In the genomic region with DNA sequence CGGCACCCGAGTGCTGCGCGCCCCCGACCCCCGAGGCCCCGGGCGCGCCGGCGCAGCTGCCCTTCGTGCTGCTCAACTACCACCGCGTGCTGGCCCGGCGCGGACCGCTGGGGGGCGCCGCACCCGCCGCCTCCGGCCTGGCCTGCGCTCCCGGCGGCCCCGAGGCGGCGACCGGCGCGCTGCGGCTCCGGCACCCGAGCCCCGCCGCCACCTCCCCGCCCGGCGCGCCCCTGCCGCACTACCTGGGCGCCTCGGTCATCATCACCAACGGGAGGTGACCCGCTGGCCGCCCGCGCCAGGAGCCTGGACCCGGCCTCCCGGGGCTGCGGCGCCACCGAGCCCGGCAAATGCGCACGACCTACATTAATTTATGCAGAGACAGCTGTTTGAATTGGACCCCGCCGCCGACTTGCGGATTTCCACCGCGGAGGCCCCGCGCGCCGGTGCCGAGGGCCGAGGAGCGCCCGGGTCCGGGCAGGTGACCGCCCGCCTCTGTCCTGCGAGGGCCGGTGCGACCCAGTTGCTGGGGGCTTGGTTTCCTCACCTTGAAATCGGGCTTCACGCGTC, we compare ENCODE assay signal across 1 cellular context.
TF ChIP-seq lines count a peak whose summit lies in the region.

No MANE protein-coding gene starts in this region.

TF ChIP-seq in GM23338, 12 proteins besides CTCF, POLR2A, EP300 and RAD21:
- TF ChIP-seq, protein P1, sequence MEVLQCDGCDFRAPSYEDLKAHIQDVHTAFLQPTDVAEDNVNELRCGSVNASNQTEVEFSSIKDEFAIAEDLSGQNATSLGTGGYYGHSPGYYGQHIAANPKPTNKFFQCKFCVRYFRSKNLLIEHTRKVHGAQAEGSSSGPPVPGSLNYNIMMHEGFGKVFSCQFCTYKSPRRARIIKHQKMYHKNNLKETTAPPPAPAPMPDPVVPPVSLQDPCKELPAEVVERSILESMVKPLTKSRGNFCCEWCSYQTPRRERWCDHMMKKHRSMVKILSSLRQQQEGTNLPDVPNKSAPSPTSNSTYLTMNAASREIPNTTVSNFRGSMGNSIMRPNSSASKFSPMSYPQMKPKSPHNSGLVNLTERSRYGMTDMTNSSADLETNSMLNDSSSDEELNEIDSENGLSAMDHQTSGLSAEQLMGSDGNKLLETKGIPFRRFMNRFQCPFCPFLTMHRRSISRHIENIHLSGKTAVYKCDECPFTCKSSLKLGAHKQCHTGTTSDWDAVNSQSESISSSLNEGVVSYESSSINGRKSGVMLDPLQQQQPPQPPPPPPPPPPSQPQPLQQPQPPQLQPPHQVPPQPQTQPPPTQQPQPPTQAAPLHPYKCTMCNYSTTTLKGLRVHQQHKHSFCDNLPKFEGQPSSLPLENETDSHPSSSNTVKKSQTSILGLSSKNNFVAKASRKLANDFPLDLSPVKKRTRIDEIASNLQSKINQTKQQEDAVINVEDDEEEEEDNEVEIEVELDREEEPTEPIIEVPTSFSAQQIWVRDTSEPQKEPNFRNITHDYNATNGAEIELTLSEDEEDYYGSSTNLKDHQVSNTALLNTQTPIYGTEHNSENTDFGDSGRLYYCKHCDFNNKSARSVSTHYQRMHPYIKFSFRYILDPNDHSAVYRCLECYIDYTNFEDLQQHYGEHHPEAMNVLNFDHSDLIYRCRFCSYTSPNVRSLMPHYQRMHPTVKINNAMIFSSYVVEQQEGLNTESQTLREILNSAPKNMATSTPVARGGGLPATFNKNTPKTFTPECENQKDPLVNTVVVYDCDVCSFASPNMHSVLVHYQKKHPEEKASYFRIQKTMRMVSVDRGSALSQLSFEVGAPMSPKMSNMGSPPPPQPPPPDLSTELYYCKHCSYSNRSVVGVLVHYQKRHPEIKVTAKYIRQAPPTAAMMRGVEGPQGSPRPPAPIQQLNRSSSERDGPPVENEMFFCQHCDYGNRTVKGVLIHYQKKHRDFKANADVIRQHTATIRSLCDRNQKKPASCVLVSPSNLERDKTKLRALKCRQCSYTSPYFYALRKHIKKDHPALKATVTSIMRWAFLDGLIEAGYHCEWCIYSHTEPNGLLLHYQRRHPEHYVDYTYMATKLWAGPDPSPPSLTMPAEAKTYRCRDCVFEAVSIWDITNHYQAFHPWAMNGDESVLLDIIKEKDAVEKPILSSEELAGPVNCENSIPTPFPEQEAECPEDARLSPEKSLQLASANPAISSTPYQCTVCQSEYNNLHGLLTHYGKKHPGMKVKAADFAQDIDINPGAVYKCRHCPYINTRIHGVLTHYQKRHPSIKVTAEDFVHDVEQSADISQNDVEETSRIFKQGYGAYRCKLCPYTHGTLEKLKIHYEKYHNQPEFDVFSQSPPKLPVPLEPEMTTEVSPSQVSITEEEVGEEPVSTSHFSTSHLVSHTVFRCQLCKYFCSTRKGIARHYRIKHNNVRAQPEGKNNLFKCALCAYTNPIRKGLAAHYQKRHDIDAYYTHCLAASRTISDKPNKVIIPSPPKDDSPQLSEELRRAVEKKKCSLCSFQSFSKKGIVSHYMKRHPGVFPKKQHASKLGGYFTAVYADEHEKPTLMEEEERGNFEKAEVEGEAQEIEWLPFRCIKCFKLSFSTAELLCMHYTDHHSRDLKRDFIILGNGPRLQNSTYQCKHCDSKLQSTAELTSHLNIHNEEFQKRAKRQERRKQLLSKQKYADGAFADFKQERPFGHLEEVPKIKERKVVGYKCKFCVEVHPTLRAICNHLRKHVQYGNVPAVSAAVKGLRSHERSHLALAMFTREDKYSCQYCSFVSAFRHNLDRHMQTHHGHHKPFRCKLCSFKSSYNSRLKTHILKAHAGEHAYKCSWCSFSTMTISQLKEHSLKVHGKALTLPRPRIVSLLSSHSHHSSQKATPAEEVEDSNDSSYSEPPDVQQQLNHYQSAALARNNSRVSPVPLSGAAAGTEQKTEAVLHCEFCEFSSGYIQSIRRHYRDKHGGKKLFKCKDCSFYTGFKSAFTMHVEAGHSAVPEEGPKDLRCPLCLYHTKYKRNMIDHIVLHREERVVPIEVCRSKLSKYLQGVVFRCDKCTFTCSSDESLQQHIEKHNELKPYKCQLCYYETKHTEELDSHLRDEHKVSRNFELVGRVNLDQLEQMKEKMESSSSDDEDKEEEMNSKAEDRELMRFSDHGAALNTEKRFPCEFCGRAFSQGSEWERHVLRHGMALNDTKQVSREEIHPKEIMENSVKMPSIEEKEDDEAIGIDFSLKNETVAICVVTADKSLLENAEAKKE (CRISPR knock-in tag; IDR thresholded peaks at IDR 0.05), result no peak
- TF ChIP-seq EZH2phosphoT487 (IDR thresholded peaks at IDR 0.05; ENCODE audit: unreplicated experiment), result no peak
- TF ChIP-seq ETS1 (IDR thresholded peaks at IDR 0.05), result no peak
- no peak for TF ChIP-seq CREB1 (CRISPR knock-in tag; IDR thresholded peaks at IDR 0.05; ENCODE audit: low read depth)
- TF ChIP-seq ZNF114 (CRISPR knock-in tag; IDR thresholded peaks at IDR 0.05), result no peak
- no peak for TF ChIP-seq EZH2 (IDR thresholded peaks at IDR 0.05; ENCODE audit: low read depth, unreplicated experiment)
